Comparison of ENCODE assay signal across 8 cellular contexts in the genomic region with DNA sequence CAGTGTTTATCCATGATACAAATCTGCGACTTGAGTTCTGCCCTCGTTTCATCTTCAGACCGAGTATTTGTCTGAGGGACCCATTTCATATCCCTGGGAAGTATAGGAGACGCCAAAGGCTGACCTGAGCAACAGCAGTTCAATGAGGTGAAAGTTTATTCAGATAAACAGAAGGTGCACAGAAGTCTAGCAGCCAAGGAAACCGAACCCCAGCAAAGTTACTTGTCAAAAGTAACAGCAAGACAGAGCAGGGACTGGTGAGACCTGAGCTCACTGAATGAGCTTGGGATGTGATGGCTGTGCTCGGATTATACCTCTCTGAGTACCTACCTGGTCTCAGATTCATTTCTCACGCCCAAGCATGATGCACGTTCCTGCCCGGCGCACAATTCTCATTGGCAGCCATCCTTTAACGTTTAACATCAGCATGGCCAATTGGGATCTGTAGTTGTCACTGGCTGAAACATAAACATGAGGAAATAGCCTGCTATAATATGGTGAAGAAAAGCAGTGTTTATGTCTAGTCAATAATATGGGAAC. TPM values are rescaled to one million over a fixed set of nuclear protein-coding genes. Genes with fewer than 3 reads are reported as not detected.
DNase-seq lines count a peak whose midpoint lies in the region; ATAC-seq and TF ChIP-seq lines count a peak whose summit lies in the region.

No MANE protein-coding gene starts in this region.

- TSS peak; percentile 62 for BruUV-seq in MCF 10A (replicated peaks; lab: Mats Ljungman, UMichigan)

- peak overlapping the region; percentile 41 to 65 (median 47) for H3K27ac ChIP-seq in right lobe of liver
- peak overlapping the region; percentile 36 to 51 for H3K27ac ChIP-seq in thoracic aorta

- ATAC-seq in GM18502 (IDR thresholded peaks at IDR 0.05; ENCODE audit: poor library complexity, unreplicated experiment) (peak; percentile 8), right lobe of liver (peak; percentile 1 to 16 (median 8)), thoracic aorta (ENCODE audit: insufficient number of reproducible peaks, low FRiP score, low read depth) (no peak)

- WGBS in right lobe of liver (ENCODE audit: insufficient coverage, low coverage, low lambda C conversion rate, missing lambda C conversion rate): 2% methylated on average over 11 of the region's 11 CpGs

- H3K9me3 Mint-ChIP-seq in MCF 10A (ENCODE audit: unreplicated experiment): no peaks in the 10 kb centered on the region

- CTCF ChIA-PET in MCF 10A (lab: Yijun Ruan, JAX) (interaction anchor here (0.5 to 1.6 kb wide), 6 partner anchors 93 to 853 kb away, joined by 3 to 6 read pairs (median 4); no protein-coding TSS in a partner anchor), GM10248 (lab: Yijun Ruan, JAX) (interaction anchor here (1.2 to 1.4 kb wide), 2 partner anchors 10 to 17 kb away, joined by 3 read pairs; no protein-coding TSS in a partner anchor)

- peak overlapping the region; percentile 59 to 66 (median 65) for H3K4me3 ChIP-seq in right lobe of liver
- peak overlapping the region; percentile 71 for H3K4me3 ChIP-seq in thoracic aorta

- peaks cover 4% of the 10 kb centered on the region for H3K4me1 Mint-ChIP-seq in MCF 10A (ENCODE audit: insufficient read depth, unreplicated experiment)

- no peak for TF ChIP-seq CTCF in MCF 10A (IDR thresholded peaks at IDR 0.05; ENCODE audit: unreplicated experiment)
- no peak for TF ChIP-seq CTCF in right lobe of liver (IDR thresholded peaks at IDR 0.05)
- TF ChIP-seq CTCF in thoracic aorta (IDR thresholded peaks at IDR 0.05): no peak
- TF ChIP-seq CTCF in GM10248 (IDR thresholded peaks at IDR 0.05; ENCODE audit: control extremely low read depth, extremely low read depth, low read depth, missing control alignments): no peak

- H3K27ac Mint-ChIP-seq in MCF 10A (ENCODE audit: low read depth, unreplicated experiment): peak overlapping the region; percentile 90

- no peaks in the 10 kb centered on the region for H3K9me3 ChIP-seq in right lobe of liver
- no peaks in the 10 kb centered on the region for H3K9me3 ChIP-seq in thoracic aorta

- POLR2A ChIA-PET in MCF 10A (lab: Yijun Ruan, JAX) (interaction anchor here (0.6 to 15.7 kb wide), 16 partner anchors 8 to 359 kb away, joined by 3 to 392 read pairs (median 4); a partner anchor contains a TSS), GM10248 (lab: Yijun Ruan, JAX) (no interaction called here)

- H3K36me3 Mint-ChIP-seq in MCF 10A (ENCODE audit: insufficient read depth, unreplicated experiment): no peaks in the 10 kb centered on the region

- H3K36me3 ChIP-seq in right lobe of liver (no peaks in the 10 kb centered on the region), thoracic aorta (no peaks in the 10 kb centered on the region)

- H3K4me3 Mint-ChIP-seq in MCF 10A (ENCODE audit: unreplicated experiment): peak overlapping the region; percentile 90

- intact Hi-C loops in MCF 10A (cut with micrococcal nuclease) (no loop called here), right lobe of liver (cut with DNase I) (no loop called here)

- H3K27me3 Mint-ChIP-seq in MCF 10A (ENCODE audit: insufficient read depth, unreplicated experiment): no peaks in the 10 kb centered on the region

- H3K27me3 ChIP-seq in right lobe of liver: no peaks in the 10 kb centered on the region
- no peaks in the 10 kb centered on the region for H3K27me3 ChIP-seq in thoracic aorta (replicated peaks; ENCODE audit: insufficient read depth)

- H3K4me1 ChIP-seq in right lobe of liver: peaks cover 0 to 5% (median 0%) of the 10 kb centered on the region in 4 donors
- peaks cover 0 to 14% of the 10 kb centered on the region in 2 donors for H3K4me1 ChIP-seq in thoracic aorta (ENCODE audit: control insufficient read depth in 1 of 2, low read depth in 2 of 2)

- DNase-seq in NCI-H69 (lab: John Stamatoyannopoulos, UW) (peak; percentile 65), MCF 10A (ENCODE audit: unreplicated experiment) (peak; percentile 49), right lobe of liver (no peak), thoracic aorta (ENCODE audit: low spot score) (no peak), cerebellar nuclear complex (lab: John Stamatoyannopoulos, UW) (no peak), mucosa of gallbladder (ENCODE audit: low spot score) (no peak), GM10248 (ENCODE audit: extremely low spot score) (no peak)

- no peak for TF ChIP-seq POLR2A in right lobe of liver (IDR thresholded peaks at IDR 0.05)

RNA-seq across cellular contexts. Expression of a gene that starts 0.6 kb away (rescaled TPM):
- total RNA-seq in MCF 10A (2022): 18.2 and 21.6 TPM in 2 replicates
- 1 to 10 TPM; 4.4 to 9.5 (median 5.6) TPM for total RNA-seq in right lobe of liver
- total RNA-seq in thoracic aorta: 1 to 10 TPM; 3.2 to 5.2 TPM
- total RNA-seq in mucosa of gallbladder: 7.5 TPM

RNA-seq across cellular contexts. Expression of a gene that starts 6.3 kb away (rescaled TPM):
- 444 and 575 TPM in 2 replicates for total RNA-seq in MCF 10A (2022)
- 100 to 1,000 TPM; 145 to 246 (median 196) TPM for total RNA-seq in right lobe of liver
- 100 to 1,000 TPM; 116 to 167 TPM for total RNA-seq in thoracic aorta
- total RNA-seq in mucosa of gallbladder: 152 TPM

Comparison
In these comparisons a context has a peak if more than half of its experiments do, and no peak if none do; other contexts are left out.
1. DNase-seq: peak in NCI-H69 (single experiment) and MCF 10A (single experiment); none in right lobe of liver (0 of 3), thoracic aorta (single experiment), cerebellar nuclear complex (0 of 2), mucosa of gallbladder (single experiment) and GM10248 (single experiment).